Comparison of ENCODE assay signal across 24 cellular contexts in genomic region chr11:125978778-125979378, GRCh38. TPM values are rescaled to one million over a fixed set of nuclear protein-coding genes. Genes with fewer than 3 reads are reported as not detected.
"Had no signal": no experiment of that assay in that cellular context is flagged by ENCODE, and none has a peak within 500 bp of the region (broad histone marks: within the 10 kb centered on the region; RNA-seq: fewer than 3 reads in every experiment).

No MANE protein-coding gene starts in this region.

- H3K4me1 ChIP-seq: gastrocnemius medialis, left lung, psoas muscle, upper lobe of left lung, vagina had no signal

- H3K9me3 ChIP-seq: esophagus muscularis mucosa, gastrocnemius medialis, heart right ventricle, left lung, neutrophil, psoas muscle, tibial artery, upper lobe of left lung, vagina had no signal

- H3K36me3 ChIP-seq: gastrocnemius medialis, left lung, neutrophil, tibial artery, vagina had no signal

- DNase-seq: effector memory CD8-positive, alpha-beta T cell; gastrocnemius medialis; heart right ventricle; islet precursor cell; left lung; mesendoderm; naive thymus-derived CD4-positive, alpha-beta T cell; psoas muscle; stimulated activated CD4-positive, alpha-beta T cell treated with anti-CD3 and anti-CD28 coated beads, Interleukin-4, amount 100 ng/mL, for 1 hour; stimulated activated CD8-positive, alpha-beta memory T cell treated with anti-CD3 and anti-CD28 coated beads, Interleukin-4, amount 100 ng/mL, for 48 hours; tibial artery; upper lobe of left lung had no signal

- ATAC-seq: effector memory CD8-positive, alpha-beta T cell; gastrocnemius medialis; left lung; naive thymus-derived CD4-positive, alpha-beta T cell; psoas muscle; stimulated activated effector memory CD8-positive, alpha-beta T cell treated with anti-CD3 and anti-CD28 coated beads, Interleukin-12 subunit alpha, Interleukin-12 subunit beta, amount 100 ng/mL, for 72 hours had no signal

- FAIRE-seq: colon had no signal

- H3K27me3 ChIP-seq: esophagus muscularis mucosa, gastrocnemius medialis, heart right ventricle, left lung, tibial artery, upper lobe of left lung, vagina had no signal

- H3K4me3 ChIP-seq: esophagus muscularis mucosa, gastrocnemius medialis, heart right ventricle, left lung, lung, psoas muscle, tibial artery, upper lobe of left lung, vagina had no signal

- H3K27ac ChIP-seq: epithelial cell of prostate, esophagus muscularis mucosa, gastrocnemius medialis, heart right ventricle, left lung, neutrophil, psoas muscle, tibial artery, upper lobe of left lung, vagina had no signal

RNA-seq across cellular contexts. Expression of gene VSIG10L2, which starts 33.0 kb away (rescaled TPM):
- total RNA-seq: fibroblast of villous mesenchyme; mononuclear cell; naive thymus-derived CD4-positive, alpha-beta T cell; osteoblast; psoas muscle; temporal lobe had no signal
- polyA plus RNA-seq: naive thymus-derived CD4-positive, alpha-beta T cell; neural cell had no signal
